ENCODE assay signal across 12 cellular contexts in the genomic region with DNA sequence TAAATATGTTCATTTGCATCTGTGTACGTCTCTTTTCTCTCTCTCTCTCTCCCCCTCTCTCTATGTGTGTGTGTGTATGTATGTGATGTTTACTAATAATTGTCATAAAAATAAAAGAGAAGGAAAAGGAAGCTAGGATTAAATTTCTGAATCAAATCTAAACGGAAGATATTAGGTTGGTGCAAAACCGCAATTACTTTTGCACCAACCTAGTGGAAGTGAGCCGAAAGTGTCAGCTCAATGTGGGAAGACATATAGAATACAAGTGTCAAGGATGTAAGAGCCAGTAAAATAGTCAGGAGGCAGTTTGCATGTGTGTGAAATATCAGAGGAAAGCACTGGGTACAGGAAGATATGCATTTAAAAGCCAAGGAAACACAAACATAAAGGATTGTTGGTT. TPM values are rescaled to one million over a fixed set of nuclear protein-coding genes. Genes with fewer than 3 reads are reported as not detected.
"Had no signal": no experiment of that assay in that cellular context is flagged by ENCODE, and none has a peak within 500 bp of the region (broad histone marks: within the 10 kb centered on the region; RNA-seq: fewer than 3 reads in every experiment).

No MANE protein-coding gene starts in this region.

- H3K9ac ChIP-seq: GM23248 had no signal

- H3K4me1 ChIP-seq: HAP-1 had no signal

- H3K4me3 ChIP-seq: GM23248, GM23338, HAP-1 had no signal

- DNase-seq: GM23248, GOT3, H7, H9, HCEC 1CT, HFFc6 had no signal

- H3K36me3 ChIP-seq: HAP-1 had no signal

- FAIRE-seq: H1, H54 had no signal

- H3K4me2 ChIP-seq: GM23338 had no signal

- ATAC-seq: GM23338, HCT116 had no signal

- H2AFZ ChIP-seq: GM23248, GM23338 had no signal

- H3K27ac ChIP-seq: GM23248 had no signal

RNA-seq across cellular contexts. Expression of a gene that starts 18.5 kb away (rescaled TPM):
- total RNA-seq: GM23248, GM23338, H1, H4, H7, H9, HFFc6 had no signal
- polyA plus RNA-seq: GM23248, GM23338, H1 had no signal

RNA-seq across cellular contexts. Expression of a gene that starts 32.2 kb away (rescaled TPM):
- total RNA-seq: GM23248, GM23338, H1, H4, H7, H9, HFFc6 had no signal
- polyA plus RNA-seq: GM23248, GM23338, H1 had no signal

RNA-seq across cellular contexts. Expression of a gene that starts 46.6 kb away (rescaled TPM):
- total RNA-seq: GM23248, GM23338, H1, H4, H7, H9, HFFc6 had no signal
- polyA plus RNA-seq: GM23248, GM23338, H1 had no signal

RNA-seq across cellular contexts. Expression of a gene that starts 56.2 kb away (rescaled TPM):
- total RNA-seq: GM23248, GM23338, H1, H4, H7, H9, HFFc6 had no signal
- polyA plus RNA-seq: GM23248, GM23338, H1 had no signal
